ENCODE assay signal across 37 cellular contexts in genomic region chr15:69643971-69644370, GRCh38.
"Had no signal": no experiment of that assay in that cellular context is flagged by ENCODE, and none has a peak within 500 bp of the region (broad histone marks: within the 10 kb centered on the region; RNA-seq: fewer than 3 reads in every experiment).

No MANE protein-coding gene starts in this region.

- H3K27me3 Mint-ChIP-seq: activated naive CD4-positive, alpha-beta T cell treated with anti-CD3 and anti-CD28 coated beads, Interleukin-2, amount 50 U/mL, for 24 hours; activated naive CD8-positive, alpha-beta T cell; activated naive CD8-positive, alpha-beta T cell treated with anti-CD3 and anti-CD28 coated beads for 36 hours; activated T-helper 17 cell treated with anti-CD3 and anti-CD28 coated beads, Interleukin-2, amount 50 U/mL, for 72 hours; central memory CD8-positive, alpha-beta T cell had no signal

- H3K36me3 Mint-ChIP-seq: activated naive CD4-positive, alpha-beta T cell treated with anti-CD3 and anti-CD28 coated beads, Interleukin-2, amount 10 ng/mL, durations not matched to agents 7 days and 5 days; activated naive CD8-positive, alpha-beta T cell treated with anti-CD3 and anti-CD28 coated beads for 36 hours; brain had no signal

- H3K4me3 ChIP-seq: adrenal gland, ascending aorta, body of pancreas, breast epithelium, cardiac muscle cell had no signal

- H3K9me3 ChIP-seq: body of pancreas, breast epithelium had no signal

- H3K27ac ChIP-seq: adrenal gland, ascending aorta, body of pancreas, brain microvascular endothelial cell, breast epithelium, cardiac muscle cell had no signal

- H3K27ac Mint-ChIP-seq: activated naive CD4-positive, alpha-beta T cell treated with anti-CD3 and anti-CD28 coated beads for 36 hours; activated naive CD4-positive, alpha-beta T cell treated with anti-CD3 and anti-CD28 coated beads, Interleukin-2, amount 10 ng/mL, durations not matched to agents 7 days and 5 days; activated naive CD4-positive, alpha-beta T cell treated with anti-CD3 and anti-CD28 coated beads, Interleukin-2, amount 50 U/mL, for 24 hours; activated naive CD4-positive, alpha-beta T cell treated with anti-CD3 and anti-CD28 coated beads, Interleukin-2, amount 50 U/mL, for 72 hours; activated naive CD8-positive, alpha-beta T cell; activated naive CD8-positive, alpha-beta T cell treated with anti-CD3 and anti-CD28 coated beads for 36 hours; activated naive CD8-positive, alpha-beta T cell treated with anti-CD3 and anti-CD28 coated beads, Interleukin-2, amount 10 ng/mL, durations not matched to agents 7 days and 5 days; activated naive CD8-positive, alpha-beta T cell treated with anti-CD3 and anti-CD28 coated beads, Interleukin-2, amount 50 U/mL, for 24 hours; activated T-cell treated with anti-CD3 and anti-CD28 coated beads, Interleukin-2, amount 50 U/mL, for 24 hours; activated T-cell treated with anti-CD3 and anti-CD28 coated beads, Interleukin-2, amount 50 U/mL, for 72 hours; activated T-helper 1 cell treated with anti-CD3 and anti-CD28 coated beads, Interleukin-12 subunit alpha, Interleukin-12 subunit beta, Interleukin-2, Interleukin-4 antibody, amounts not matched to agents 30 ng/mL and 10 ng/mL and 1 ng/mL, durations not matched to agents 14 hours and 24 hours and 36 hours; activated T-helper 17 cell treated with anti-CD3 and anti-CD28 coated beads, Interleukin-2, amount 50 U/mL, for 72 hours; activated T-helper 2 cell treated with anti-CD3 and anti-CD28 coated beads, Interferon-gamma antibody, Interleukin-2, Interleukin-4, amounts not matched to agents 10 μg/mL and 5 μg/mL and 100 μg/mL, durations not matched to agents 14 hours and 24 hours and 36 hours; brain had no signal

- H3K4me1 ChIP-seq: adrenal gland, ascending aorta, body of pancreas, breast epithelium had no signal

- H3K4me1 Mint-ChIP-seq: activated naive CD8-positive, alpha-beta T cell treated with anti-CD3 and anti-CD28 coated beads, Interleukin-2, amount 50 U/mL, for 24 hours; activated T-helper 17 cell treated with anti-CD3 and anti-CD28 coated beads, Interleukin-2, amount 50 U/mL, for 72 hours had no signal

- H3K9me3 Mint-ChIP-seq: central memory CD8-positive, alpha-beta T cell had no signal

- H3K4me3 Mint-ChIP-seq: activated naive CD4-positive, alpha-beta T cell treated with anti-CD3 and anti-CD28 coated beads for 36 hours; activated naive CD4-positive, alpha-beta T cell treated with anti-CD3 and anti-CD28 coated beads, Interleukin-2, amount 10 ng/mL, durations not matched to agents 7 days and 5 days; activated naive CD4-positive, alpha-beta T cell treated with anti-CD3 and anti-CD28 coated beads, Interleukin-2, amount 50 U/mL, for 24 hours; activated naive CD8-positive, alpha-beta T cell; activated naive CD8-positive, alpha-beta T cell treated with anti-CD3 and anti-CD28 coated beads for 36 hours; activated naive CD8-positive, alpha-beta T cell treated with anti-CD3 and anti-CD28 coated beads, Interleukin-2, amount 10 ng/mL, durations not matched to agents 7 days and 5 days; activated naive CD8-positive, alpha-beta T cell treated with anti-CD3 and anti-CD28 coated beads, Interleukin-2, amount 50 U/mL, for 24 hours; activated T-cell treated with anti-CD3 and anti-CD28 coated beads, Interleukin-2, amount 50 U/mL, for 24 hours; activated T-cell treated with anti-CD3 and anti-CD28 coated beads, Interleukin-2, amount 50 U/mL, for 4 hours; activated T-cell treated with anti-CD3 and anti-CD28 coated beads, Interleukin-2, amount 50 U/mL, for 72 hours; activated T-helper 1 cell treated with anti-CD3 and anti-CD28 coated beads, Interleukin-12 subunit alpha, Interleukin-12 subunit beta, Interleukin-2, Interleukin-4 antibody, amounts not matched to agents 30 ng/mL and 10 ng/mL and 1 ng/mL, durations not matched to agents 14 hours and 24 hours and 36 hours; activated T-helper 17 cell treated with anti-CD3 and anti-CD28 coated beads, Interleukin-2, amount 50 U/mL, for 72 hours; brain; central memory CD8-positive, alpha-beta T cell had no signal

- H3K36me3 ChIP-seq: adrenal gland, ascending aorta, brain microvascular endothelial cell, breast epithelium, cardiac muscle cell had no signal

- DNase-seq: activated effector memory CD4-positive, alpha-beta T cell treated with anti-CD3 and anti-CD28 coated beads, Interleukin-2, amount 50 U/mL, for 16 hours; activated effector memory CD4-positive, alpha-beta T cell treated with Interleukin-2 at 50 U/mL for 16 hours; activated gamma-delta T cell; activated gamma-delta T cell treated with Interleukin-2 at 50 U/mL for 16 hours; activated naive CD4-positive, alpha-beta T cell; activated naive CD4-positive, alpha-beta T cell treated with anti-CD3 and anti-CD28 coated beads for 36 hours; activated naive CD4-positive, alpha-beta T cell treated with anti-CD3 and anti-CD28 coated beads, Interleukin-2, amount 10 ng/mL, durations not matched to agents 7 days and 5 days; activated naive CD4-positive, alpha-beta T cell treated with anti-CD3 and anti-CD28 coated beads, Interleukin-2, amount 50 U/mL, for 16 hours; activated naive CD4-positive, alpha-beta T cell treated with Interleukin-2 at 50 U/mL for 16 hours; activated naive CD8-positive, alpha-beta T cell treated with anti-CD3 and anti-CD28 coated beads for 36 hours; activated naive CD8-positive, alpha-beta T cell treated with anti-CD3 and anti-CD28 coated beads, Interleukin-2, amount 10 ng/mL, durations not matched to agents 7 days and 5 days; activated naive CD8-positive, alpha-beta T cell treated with anti-CD3 and anti-CD28 coated beads, Interleukin-2, amount 50 U/mL, for 24 hours; activated T-cell treated with anti-CD3 and anti-CD28 coated beads, Interleukin-2, amount 50 U/mL, for 1 hour; activated T-cell treated with anti-CD3 and anti-CD28 coated beads, Interleukin-2, amount 50 U/mL, for 24 hours; activated T-cell treated with anti-CD3 and anti-CD28 coated beads, Interleukin-2, amount 50 U/mL, for 4 hours; activated T-cell treated with anti-CD3 and anti-CD28 coated beads, Interleukin-2, amount 50 U/mL, for 72 hours; amniotic stem cell; amygdala; anterior cingulate cortex; aorta; body of pancreas; brain microvascular endothelial cell; caudate nucleus; central memory CD4-positive, alpha-beta T cell; cerebellar nuclear complex had no signal
